ENCODE assay signal across 1 cellular context in genomic region chr6:110587328-110587727, GRCh38.
TF ChIP-seq lines count a peak whose summit lies in the region.

No MANE protein-coding gene starts in this region.

TF ChIP-seq in GM12878, 131 proteins besides CTCF, POLR2A, EP300 and RAD21 (continued from another document):
- TF ChIP-seq ZNF592 (IDR thresholded peaks at IDR 0.05) = peak; percentile 95
- TF ChIP-seq, protein P1, sequence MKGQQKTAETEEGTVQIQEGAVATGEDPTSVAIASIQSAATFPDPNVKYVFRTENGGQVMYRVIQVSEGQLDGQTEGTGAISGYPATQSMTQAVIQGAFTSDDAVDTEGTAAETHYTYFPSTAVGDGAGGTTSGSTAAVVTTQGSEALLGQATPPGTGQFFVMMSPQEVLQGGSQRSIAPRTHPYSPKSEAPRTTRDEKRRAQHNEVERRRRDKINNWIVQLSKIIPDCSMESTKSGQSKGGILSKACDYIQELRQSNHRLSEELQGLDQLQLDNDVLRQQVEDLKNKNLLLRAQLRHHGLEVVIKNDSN (IDR thresholded peaks at IDR 0.05; ENCODE audit: borderline replicate concordance, extremely low read length, insufficient read depth, low read depth, low read length) = no peak
